ENCODE assay signal across 33 cellular contexts in genomic region chr3:179276743-179277142, GRCh38. TPM values are rescaled to one million over a fixed set of nuclear protein-coding genes. Genes with fewer than 3 reads are reported as not detected.
A peak's percentile ranks its signal among the peaks of the same experiment; 100 is the strongest.
DNase-seq lines count a peak whose midpoint lies in the region; ATAC-seq, FAIRE-seq and TF ChIP-seq lines count a peak whose summit lies in the region.
"Had no signal": no experiment of that assay in that cellular context is flagged by ENCODE, and none has a peak within 500 bp of the region (broad histone marks: within the 10 kb centered on the region; RNA-seq: fewer than 3 reads in every experiment).

No MANE protein-coding gene starts in this region.

- H3K4me3 Mint-ChIP-seq in GM23338, result no peak overlapping the region
- H3K4me3 Mint-ChIP-seq: B cell; CD14-positive monocyte; CD4-positive, alpha-beta memory T cell; CD4-positive, alpha-beta T cell; CD4-positive, CD25-positive, alpha-beta regulatory T cell; CD8-positive, alpha-beta memory T cell; CD8-positive, alpha-beta T cell had no signal

- TF ChIP-seq EP300 in K562 (IDR thresholded peaks at IDR 0.05; ENCODE audit: low read length), result no peak

- TF ChIP-seq CTCF in GM23338 (conservative IDR thresholded peaks at IDR 0.05; ENCODE audit: low read depth in 2 of 2) (no peak), K562 (IDR thresholded peaks at IDR 0.05 in 2 of 3, conservative IDR thresholded peaks at IDR 0.05 in 1 of 3; ENCODE audit: insufficient read depth in 2 of 3, low read depth in 1 of 3, low read length in 3 of 3) (no peak)

- H3K36me3 ChIP-seq in GM23338 (ENCODE audit: insufficient read depth) (no peaks in the 10 kb centered on the region), K562 (ENCODE audit: control insufficient read depth, insufficient read depth, low read length) (no peaks in the 10 kb centered on the region)
- H3K36me3 ChIP-seq: BE2C; BLaER1; BLaER1 treated with 17β-estradiol and CSF1 and Interleukin-3, amounts not matched to agents 10 nM and 100 nM had no signal

- 6% methylated on average over 3 of the region's 3 CpGs for WGBS in K562 (ENCODE audit: insufficient coverage, low coverage, missing lambda C conversion rate)

- POLR2A ChIA-PET in K562 (lab: Yijun Ruan, JAX), result interaction anchor here (1.2 to 1.7 kb wide), 2 partner anchors 11 to 12 kb away, joined by 3 to 6 read pairs; no protein-coding TSS in a partner anchor

- peaks cover 6% of the 10 kb centered on the region for H3K4me1 Mint-ChIP-seq in GM23338
- H3K4me1 Mint-ChIP-seq: B cell; CD14-positive monocyte; CD4-positive, alpha-beta memory T cell; CD4-positive, CD25-positive, alpha-beta regulatory T cell; CD8-positive, alpha-beta memory T cell had no signal

- no peaks in the 10 kb centered on the region for H3K9me3 ChIP-seq in K562 (replicated peaks; ENCODE audit: control insufficient read depth, insufficient read depth, low read depth, low read length)
- H3K9me3 ChIP-seq: A549; BE2C; BLaER1; BLaER1 treated with 17β-estradiol and CSF1 and Interleukin-3, amounts not matched to agents 10 nM and 100 nM; Caco-2 had no signal

- H3K4me3 ChIP-seq in GM23338, result no peak overlapping the region
- H3K4me3 ChIP-seq in K562, result no peak overlapping the region
- H3K4me3 ChIP-seq: A549; BLaER1; BLaER1 treated with 17β-estradiol and CSF1 and Interleukin-3, amounts not matched to agents 10 nM and 100 nM had no signal

- H3K27ac Mint-ChIP-seq in GM23338, result no peak overlapping the region
- H3K27ac Mint-ChIP-seq: B cell; CD14-positive monocyte; CD4-positive, alpha-beta memory T cell; CD4-positive, alpha-beta T cell; CD4-positive, CD25-positive, alpha-beta regulatory T cell; CD8-positive, alpha-beta memory T cell; CD8-positive, alpha-beta T cell had no signal

- ATAC-seq in GM23338 (no peak), K562 (peak; percentile 58)
- ATAC-seq: A549; CD8-positive, alpha-beta T cell had no signal

- H4K20me1 ChIP-seq in GM23338 (replicated peaks; ENCODE audit: insufficient read depth) (no peaks in the 10 kb centered on the region), K562 (replicated peaks; ENCODE audit: control insufficient read depth, insufficient read depth, low read length) (no peaks in the 10 kb centered on the region)
- H4K20me1 ChIP-seq: BLaER1; BLaER1 treated with 17β-estradiol and CSF1 and Interleukin-3, amounts not matched to agents 10 nM and 100 nM had no signal

- H3K4me1 ChIP-seq in GM23338 (ENCODE audit: insufficient read depth) (peaks cover 5% of the 10 kb centered on the region; the same call in 1 of the 2 replicates), K562 (replicated peaks in 1 of 2; ENCODE audit: control insufficient read depth in 2 of 2, insufficient read depth in 2 of 2, low read length in 2 of 2) (peaks cover 6 to 13% of the 10 kb centered on the region in 2 experiments; a peak in 4 of 5 replicates)
- H3K4me1 ChIP-seq: A549; BE2C; BLaER1; BLaER1 treated with 17β-estradiol and CSF1 and Interleukin-3, amounts not matched to agents 10 nM and 100 nM; Caco-2 had no signal

- no peaks in the 10 kb centered on the region for H3K36me3 Mint-ChIP-seq in GM23338 (ENCODE audit: low read depth)
- H3K36me3 Mint-ChIP-seq: CD14-positive monocyte; CD4-positive, alpha-beta memory T cell; CD4-positive, CD25-positive, alpha-beta regulatory T cell; CD8-positive, alpha-beta memory T cell; CD8-positive, alpha-beta T cell had no signal

- DNase-seq in GM23338 (ENCODE audit: low spot score), result no peak
- peak in 1 of 4 experiments; percentile 32 for DNase-seq in K562 (ENCODE audit: extremely low read depth in 1 of 4, low spot score in 3 of 4)
- DNase-seq in iPS-NIHi11 (ENCODE audit: low spot score), result no peak
- no peak for DNase-seq in NCI-H1417 (lab: John Stamatoyannopoulos, UW)
- DNase-seq: 8988T; ACHN; AML-193; BE2C; C1 segment of cervical spinal cord; Caco-2; Calu3; CD4-positive, alpha-beta memory T cell; CD4-positive, alpha-beta T cell; CD4-positive, CD25-positive, alpha-beta regulatory T cell; CD8-positive, alpha-beta memory T cell; CD8-positive, alpha-beta T cell; COR-L47; DMS 273 treated with DMSO at 0.1 percent for 48 hours; DMS153; DMS53; DMS79; DMS79 treated with DMSO at 0.1 percent for 48 hours; DND-41; EL had no signal

- peak overlapping the region; percentile 91 for H2AFZ ChIP-seq in GM23338
- peak overlapping the region; percentile 91 for H2AFZ ChIP-seq in K562 (ENCODE audit: low read depth, low read length)

- H3K9me1 ChIP-seq in K562 (ENCODE audit: control insufficient read depth, insufficient read depth, low read length), result no peaks in the 10 kb centered on the region

- no TSS peak for BruUV-seq in K562 (replicated peaks; lab: Mats Ljungman, UMichigan)

- no peak for TF ChIP-seq POLR2A in K562 (conservative IDR thresholded peaks at IDR 0.05)

- H3K27ac ChIP-seq in GM23338 (ENCODE audit: low read depth), result no peak overlapping the region
- H3K27ac ChIP-seq in K562 (ENCODE audit: extremely low read depth, low read depth, low read length), result no peak overlapping the region
- H3K27ac ChIP-seq: 22Rv1; A549; BLaER1; BLaER1 treated with 17β-estradiol and CSF1 and Interleukin-3, amounts not matched to agents 10 nM and 100 nM; C4-2B had no signal

- H3K9me2 ChIP-seq in GM23338 (ENCODE audit: insufficient read depth), result no peaks in the 10 kb centered on the region

- intact Hi-C loops in K562 (cut with micrococcal nuclease), result no loop called here

- H3K9me3 Mint-ChIP-seq in GM23338, result no peaks in the 10 kb centered on the region
- H3K9me3 Mint-ChIP-seq: CD14-positive monocyte; CD4-positive, alpha-beta memory T cell; CD4-positive, alpha-beta T cell; CD8-positive, alpha-beta memory T cell; CD8-positive, alpha-beta T cell had no signal

- H3K27me3 ChIP-seq in GM23338 (ENCODE audit: insufficient read depth), result no peaks in the 10 kb centered on the region
- no peaks in the 10 kb centered on the region for H3K27me3 ChIP-seq in K562 (ENCODE audit: control insufficient read depth in 2 of 2, insufficient read depth in 2 of 2, low read length in 2 of 2)
- H3K27me3 ChIP-seq: BE2C; BLaER1; BLaER1 treated with 17β-estradiol and CSF1 and Interleukin-3, amounts not matched to agents 10 nM and 100 nM had no signal

- H3K79me2 ChIP-seq in GM23338 (replicated peaks; ENCODE audit: insufficient read depth) (no peaks in the 10 kb centered on the region), K562 (ENCODE audit: control insufficient read depth, insufficient read depth, low read length) (no peaks in the 10 kb centered on the region)

- H3K9ac ChIP-seq in K562 (ENCODE audit: insufficient read depth in 1 of 2, low read depth in 2 of 2, low read length in 2 of 2), result peak overlapping the region in 1 of 2 experiments; percentile 24; a peak in 2 of 4 replicates
- H3K9ac ChIP-seq: BLaER1; BLaER1 treated with 17β-estradiol and CSF1 and Interleukin-3, amounts not matched to agents 10 nM and 100 nM had no signal

- TF ChIP-seq RAD21 in K562 (CRISPR knock-in tag; conservative IDR thresholded peaks at IDR 0.05 in 1 of 2, IDR thresholded peaks at IDR 0.05 in 1 of 2), result no peak

- no peaks in the 10 kb centered on the region for H3K27me3 Mint-ChIP-seq in GM23338 (ENCODE audit: insufficient read depth, low read depth, poor library complexity)

- no peaks in the 10 kb centered on the region for H3F3A ChIP-seq in GM23338 (replicated peaks; ENCODE audit: low read depth)

- in situ Hi-C loops in K562 (cut with MboI), result no loop called here

- H3K4me2 ChIP-seq in GM23338 (no peak overlapping the region), K562 (ENCODE audit: insufficient read depth, low read length) (peak overlapping the region; percentile 30)
- H3K4me2 ChIP-seq: A549; BLaER1; BLaER1 treated with 17β-estradiol and CSF1 and Interleukin-3, amounts not matched to agents 10 nM and 100 nM had no signal

- CTCF ChIA-PET in K562 (lab: Yijun Ruan, JAX; ENCODE audit: low intra/inter-chr PET ratio), result no interaction called here

- FAIRE-seq in K562 (lab: Jason Lieb, UNC), result peak; percentile 76
- FAIRE-seq: A204.1, A549, D721Med had no signal

RNA-seq across cellular contexts. Expression of gene KCNMB3, which starts 25.8 kb away (rescaled TPM):
- 0.58 and 1.3 TPM in 2 replicates for total RNA-seq in GM23338 (2014; rRNA removed; shearing (Covaris generic))
- polyA plus RNA-seq in GM23338 (2016; fragmentation: Nextera tagmentation; extraction: Ambion mirVana) (3.3 and 3.8 TPM in 2 replicates), K562 (2011; rRNA removed) (18.6 and 21.1 TPM in 2 replicates), K562 (2014; fragmentation: Illumina TruSeq; extraction: Trizol) (17.6 and 20.4 TPM in 2 replicates), K562 (2014; fragmentation: Nextera tagmentation; extraction: Ambion mirVana) (1 to 10 TPM; 7.0 to 7.8 TPM), K562 (2014; rRNA removed) (13.0 and 19.8 TPM in 2 replicates)
- 42.1 and 87.2 TPM in 2 replicates for total RNA-seq in K562 (2011; cell fraction: chromatin; rRNA removed; ENCODE audit: low replicate concordance)
- 16.3 and 21.2 TPM in 2 replicates for total RNA-seq in K562 (2011; cell fraction: nucleolus; rRNA removed)
- total RNA-seq in K562 (2011; cell fraction: nucleoplasm; rRNA removed), result 33.8 and 60.6 TPM in 2 replicates
- total RNA-seq in K562 (2014; rRNA removed) (8.7 and 12.3 TPM in 2 replicates), K562 (2014; rRNA removed; fragmentation: Illumina TruSeq; extraction: Trizol) (15.3 and 16.5 TPM in 2 replicates), K562 (2015; rRNA removed; fragmentation: Illumina TruSeq; extraction: Trizol) (13.7 and 13.8 TPM in 2 replicates), K562 (2021) (9.9 and 14.3 TPM in 2 replicates)
- 5.8 and 7.4 TPM in 2 replicates for polyA plus RNA-seq in K562 (2011; cell fraction: cytosol; rRNA removed)
- polyA plus RNA-seq in K562 (2011; cell fraction: nucleus; rRNA removed), result 48.8 and 65.5 TPM in 2 replicates
- 11.9 and 19.9 TPM in 2 replicates for polyA plus RNA-seq in K562 (2012)
- 27.8 and 30.2 TPM in 2 replicates for polyA minus RNA-seq in K562 (2011; rRNA and poly(A)+ RNA removed)
- 1.8 and 3.6 TPM in 2 replicates for polyA minus RNA-seq in K562 (2011; cell fraction: cytosol; rRNA and poly(A)+ RNA removed)
- 26.3 and 37.4 TPM in 2 replicates for polyA minus RNA-seq in K562 (2011; cell fraction: nucleus; rRNA and poly(A)+ RNA removed)
- polyA plus RNA-seq: CD8-positive, alpha-beta memory T cell had no signal

RNA-seq across cellular contexts. Expression of gene ZNF639, which starts 46.1 kb away (rescaled TPM):
- 58.3 and 62.8 TPM in 2 replicates for total RNA-seq in GM23338 (2014; rRNA removed; shearing (Covaris generic))
- polyA plus RNA-seq in GM23338 (2016; fragmentation: Nextera tagmentation; extraction: Ambion mirVana) (30.0 and 33.6 TPM in 2 replicates), K562 (2011; rRNA removed) (29.1 and 38.0 TPM in 2 replicates), K562 (2014; fragmentation: Illumina TruSeq; extraction: Trizol) (69.9 and 88.1 TPM in 2 replicates), K562 (2014; fragmentation: Nextera tagmentation; extraction: Ambion mirVana) (10 to 100 TPM; 17.6 to 21.5 TPM), K562 (2014; rRNA removed) (44.0 and 50.5 TPM in 2 replicates)
- total RNA-seq in K562 (2011; cell fraction: chromatin; rRNA removed; ENCODE audit: low replicate concordance), result 12.2 and 32.8 TPM in 2 replicates
- total RNA-seq in K562 (2011; cell fraction: nucleolus; rRNA removed), result 8.3 and 8.5 TPM in 2 replicates
- total RNA-seq in K562 (2011; cell fraction: nucleoplasm; rRNA removed), result 10.7 and 18.6 TPM in 2 replicates
- total RNA-seq in K562 (2014; rRNA removed) (56.0 and 57.2 TPM in 2 replicates), K562 (2014; rRNA removed; fragmentation: Illumina TruSeq; extraction: Trizol) (75.8 and 83.1 TPM in 2 replicates), K562 (2015; rRNA removed; fragmentation: Illumina TruSeq; extraction: Trizol) (68.7 and 73.1 TPM in 2 replicates), K562 (2021) (53.7 and 55.7 TPM in 2 replicates)
- polyA plus RNA-seq in K562 (2011; cell fraction: cytosol; rRNA removed), result 14.3 and 14.5 TPM in 2 replicates
- 9.7 and 13.8 TPM in 2 replicates for polyA plus RNA-seq in K562 (2011; cell fraction: nucleus; rRNA removed)
- 32.0 and 33.3 TPM in 2 replicates for polyA plus RNA-seq in K562 (2012)
- 40.3 and 50.0 TPM in 2 replicates for polyA minus RNA-seq in K562 (2011; rRNA and poly(A)+ RNA removed)
- polyA minus RNA-seq in K562 (2011; cell fraction: cytosol; rRNA and poly(A)+ RNA removed), result 11.7 and 13.1 TPM in 2 replicates
- polyA minus RNA-seq in K562 (2011; cell fraction: nucleus; rRNA and poly(A)+ RNA removed), result 5.8 and 10.4 TPM in 2 replicates
